12 cellular contexts compared by ENCODE assay signal in genomic region chr15:63256433-63256884, GRCh38. TPM values are rescaled to one million over a fixed set of nuclear protein-coding genes. Genes with fewer than 3 reads are reported as not detected.
DNase-seq lines count a peak whose midpoint lies in the region; ATAC-seq and TF ChIP-seq lines count a peak whose summit lies in the region.
"Had no signal": no experiment of that assay in that cellular context is flagged by ENCODE, and none has a peak within 500 bp of the region (broad histone marks: within the 10 kb centered on the region; RNA-seq: fewer than 3 reads in every experiment).

No MANE protein-coding gene starts in this region.

- TF ChIP-seq POLR2A in gastrocnemius medialis (IDR thresholded peaks at IDR 0.05), result no peak

- H3K9me3 ChIP-seq in gastrocnemius medialis, result no peaks in the 10 kb centered on the region

- no peak overlapping the region for H3K27ac Mint-ChIP-seq in stimulated activated naive B cell treated with anti-CD40 and anti-IgM and Interleukin-4, amounts not matched to agents 10 μg/mL and 1 μg/mL and 100 μg/mL, for 72 hours
- H3K27ac Mint-ChIP-seq: CD8-positive, alpha-beta T cell had no signal

- H3K4me1 ChIP-seq in ACC112 (ENCODE audit: control insufficient read depth, insufficient read depth, low read length, unreplicated experiment) (peaks cover 25% of the 10 kb centered on the region), gastrocnemius medialis (peaks cover 0 to 5% of the 10 kb centered on the region in 2 donors)

- H3K4me3 ChIP-seq in ACC112 (ENCODE audit: low read depth, low read length), result peak overlapping the region; percentile 11; the same call in 1 of the 2 replicates
- H3K4me3 ChIP-seq in HFF-Myc (replicated peaks; ENCODE audit: low read depth, low read length), result no peak overlapping the region
- H3K4me3 ChIP-seq in gastrocnemius medialis, result no peak overlapping the region

- TF ChIP-seq CTCF in HFF-Myc (IDR thresholded peaks at IDR 0.05; ENCODE audit: low read depth, low read length, missing control alignments) (no peak), gastrocnemius medialis (IDR thresholded peaks at IDR 0.05 in 4 of 5, conservative IDR thresholded peaks at IDR 0.05 in 1 of 5) (no peak)

- H3K4me1 Mint-ChIP-seq in stimulated activated naive B cell treated with anti-CD40 and anti-IgM and Interleukin-4, amounts not matched to agents 10 μg/mL and 1 μg/mL and 100 μg/mL, for 72 hours, result peaks cover 5% of the 10 kb centered on the region in 2 donors

- in situ Hi-C loops in gastrocnemius medialis (cut with MboI; ENCODE audit: low sequenced_read_pairs in 4 of 4), result no loop called here

- no peak for ATAC-seq in stimulated activated naive B cell treated with anti-CD40 and anti-IgM and Interleukin-4, amounts not matched to agents 10 μg/mL and 1 μg/mL and 100 μg/mL, for 72 hours (replicated peaks)
- ATAC-seq in gastrocnemius medialis (no peak), GM18868 (IDR thresholded peaks at IDR 0.05; ENCODE audit: unreplicated experiment) (no peak)
- ATAC-seq: CD8-positive, alpha-beta T cell had no signal

- H3K79me2 ChIP-seq in ACC112 (ENCODE audit: control insufficient read depth, insufficient read depth, low read length, unreplicated experiment), result peaks cover 11% of the 10 kb centered on the region

- H3K4me3 Mint-ChIP-seq in stimulated activated naive B cell treated with anti-CD40 and anti-IgM and Interleukin-4, amounts not matched to agents 10 μg/mL and 1 μg/mL and 100 μg/mL, for 72 hours, result no peak overlapping the region
- H3K4me3 Mint-ChIP-seq: CD8-positive, alpha-beta T cell had no signal

- H3K36me3 ChIP-seq in ACC112 (ENCODE audit: insufficient read depth, low read length), result peaks cover 39% of the 10 kb centered on the region
- H3K36me3 ChIP-seq in gastrocnemius medialis, result peaks cover 0 to 13% of the 10 kb centered on the region in 2 donors

- H3K27ac ChIP-seq in ACC112 (ENCODE audit: low read depth, low read length) (peak overlapping the region; percentile 85), gastrocnemius medialis (no peak overlapping the region)

- no peak overlapping the region for H2AFZ ChIP-seq in ACC112 (ENCODE audit: low read length, unreplicated experiment)

- H3K36me3 Mint-ChIP-seq in stimulated activated naive B cell treated with anti-CD40 and anti-IgM and Interleukin-4, amounts not matched to agents 10 μg/mL and 1 μg/mL and 100 μg/mL, for 72 hours, result peaks cover 36 to 47% of the 10 kb centered on the region in 2 donors

- intact Hi-C loops in gastrocnemius medialis (cut with DNase I; ENCODE audit: low total_unique reads), result no loop called here

- H3K9me3 Mint-ChIP-seq in stimulated activated naive B cell treated with anti-CD40 and anti-IgM and Interleukin-4, amounts not matched to agents 10 μg/mL and 1 μg/mL and 100 μg/mL, for 72 hours, result no peaks in the 10 kb centered on the region
- H3K9me3 Mint-ChIP-seq: CD8-positive, alpha-beta T cell had no signal

- H3K27me3 Mint-ChIP-seq in stimulated activated naive B cell treated with anti-CD40 and anti-IgM and Interleukin-4, amounts not matched to agents 10 μg/mL and 1 μg/mL and 100 μg/mL, for 72 hours, result no peaks in the 10 kb centered on the region

- DNase-seq in HFF-Myc (ENCODE audit: extremely low read depth, low read depth) (peak; percentile 55), amniotic epithelial cell (ENCODE audit: low read depth) (peak; percentile 85), iPS-NIHi7 (ENCODE audit: extremely low spot score) (peak; percentile 66), CD1c-positive myeloid dendritic cell (ENCODE audit: extremely low spot score) (no peak), gastrocnemius medialis (no peak)
- no peak for DNase-seq in stimulated activated naive B cell treated with anti-CD40 and anti-IgM and Interleukin-4, amounts not matched to agents 10 μg/mL and 1 μg/mL and 100 μg/mL, for 72 hours
- DNase-seq: activated effector memory CD4-positive, alpha-beta T cell treated with Interleukin-2 at 50 U/mL for 16 hours; CD8-positive, alpha-beta T cell; MV-4-11; posterior cingulate gyrus had no signal

- H3K27me3 ChIP-seq in ACC112 (ENCODE audit: insufficient read depth, low read length) (no peaks in the 10 kb centered on the region), gastrocnemius medialis (no peaks in the 10 kb centered on the region)

RNA-seq across cellular contexts. Expression of gene APH1B, which starts 20.9 kb away (rescaled TPM):
- total RNA-seq in gastrocnemius medialis, result 1 to 10 TPM; 2.4 to 5.6 (median 2.9) TPM

Comparison
In these comparisons a context has a peak if more than half of its experiments do, and no peak if none do; other contexts are left out.
1. DNase-seq: peak in HFF-Myc (single experiment), amniotic epithelial cell (single experiment) and iPS-NIHi7 (single experiment); none in stimulated activated naive B cell treated with anti-CD40 and anti-IgM and Interleukin-4, amounts not matched to agents 10 μg/mL and 1 μg/mL and 100 μg/mL, for 72 hours (single experiment), CD1c-positive myeloid dendritic cell (single experiment) and gastrocnemius medialis (0 of 2).